28 cellular contexts compared by ENCODE assay signal in genomic region chr2:151786077-151786476, GRCh38.
"Had no signal": no experiment of that assay in that cellular context is flagged by ENCODE, and none has a peak within 500 bp of the region (broad histone marks: within the 10 kb centered on the region; RNA-seq: fewer than 3 reads in every experiment).

No MANE protein-coding gene starts in this region.

- H3K9me3 ChIP-seq: ascending aorta, breast epithelium, SJSA1, SK-N-SH had no signal

- H3K27ac Mint-ChIP-seq: activated CD4-positive, alpha-beta T cell treated with anti-CD3 and anti-CD28 coated beads, Interleukin-2, amount 10 ng/mL, durations not matched to agents 24 days and 14 days; activated CD8-positive, alpha-beta T cell treated with anti-CD3 and anti-CD28 coated beads for 36 hours; activated naive CD4-positive, alpha-beta T cell treated with anti-CD3 and anti-CD28 coated beads, Interleukin-2, amount 50 U/mL, for 24 hours; activated naive CD8-positive, alpha-beta T cell treated with anti-CD3 and anti-CD28 coated beads, Interleukin-2, amount 10 ng/mL, durations not matched to agents 7 days and 5 days; activated T-helper 2 cell treated with anti-CD3 and anti-CD28 coated beads, Interferon-gamma antibody, Interleukin-2, Interleukin-4, amounts not matched to agents 10 μg/mL and 5 μg/mL and 100 μg/mL, durations not matched to agents 14 hours and 24 hours and 36 hours; T-helper 1 cell treated with Interleukin-12 subunit alpha and Interleukin-12 subunit beta and Interleukin-4 antibody, amounts not matched to agents 30 μg/mL and 1 μg/mL, for 36 hours; T-helper 2 cell treated with Interferon-gamma antibody and Interleukin-4, amounts not matched to agents 5 μg/mL and 100 μg/mL, for 36 hours had no signal

- H3K4me3 Mint-ChIP-seq: activated CD4-positive, alpha-beta T cell treated with anti-CD3 and anti-CD28 coated beads, Interleukin-2, amount 10 ng/mL, durations not matched to agents 24 days and 14 days; activated CD8-positive, alpha-beta T cell treated with anti-CD3 and anti-CD28 coated beads for 36 hours; activated naive CD4-positive, alpha-beta T cell treated with anti-CD3 and anti-CD28 coated beads, Interleukin-2, amount 50 U/mL, for 24 hours; activated naive CD8-positive, alpha-beta T cell treated with anti-CD3 and anti-CD28 coated beads, Interleukin-2, amount 10 ng/mL, durations not matched to agents 7 days and 5 days; T-helper 1 cell treated with Interleukin-12 subunit alpha and Interleukin-12 subunit beta and Interleukin-4 antibody, amounts not matched to agents 30 μg/mL and 1 μg/mL, for 36 hours; T-helper 2 cell treated with Interferon-gamma antibody and Interleukin-4, amounts not matched to agents 5 μg/mL and 100 μg/mL, for 36 hours had no signal

- H3K4me2 ChIP-seq: KMS-11, SK-N-SH had no signal

- H3K4me1 Mint-ChIP-seq: activated naive CD4-positive, alpha-beta T cell treated with anti-CD3 and anti-CD28 coated beads, Interleukin-2, amount 50 U/mL, for 24 hours had no signal

- ATAC-seq: activated CD8-positive, alpha-beta T cell treated with anti-CD3 and anti-CD28 coated beads for 36 hours; Panc1 had no signal

- H3K36me3 ChIP-seq: breast epithelium, SJSA1, WERI-Rb-1 had no signal

- DNase-seq: activated CD4-positive, alpha-beta T cell treated with anti-CD3 and anti-CD28 coated beads, Interleukin-2, amount 10 ng/mL, durations not matched to agents 24 days and 14 days; activated CD4-positive, alpha-beta T cell treated with anti-CD3 and anti-CD28 coated beads, Interleukin-2, amount 50 U/mL, for 4 hours; activated CD8-positive, alpha-beta T cell treated with anti-CD3 and anti-CD28 coated beads for 36 hours; activated gamma-delta T cell; activated naive CD4-positive, alpha-beta T cell treated with Interleukin-2 at 50 U/mL for 16 hours; activated naive CD8-positive, alpha-beta T cell treated with anti-CD3 and anti-CD28 coated beads, Interleukin-2, amount 10 ng/mL, durations not matched to agents 7 days and 5 days; activated T-cell treated with anti-CD3 and anti-CD28 coated beads, Interleukin-2, amount 50 U/mL, for 1 hour; amygdala; MM.1S; MV-4-11; NCI-H1092; NCI-H1436 treated with DMSO at 0.1 percent for 48 hours; NCI-H1694 treated with DMSO at 0.1 percent for 48 hours; NCI-H2029; NCI-H345; NCI-H524 treated with DMSO at 0.1 percent for 48 hours; SHP77; SK-N-SH; WERI-Rb-1 had no signal

- H3K27me3 Mint-ChIP-seq: activated CD4-positive, alpha-beta T cell treated with anti-CD3 and anti-CD28 coated beads, Interleukin-2, amount 10 ng/mL, durations not matched to agents 24 days and 14 days; activated CD8-positive, alpha-beta T cell treated with anti-CD3 and anti-CD28 coated beads for 36 hours; activated naive CD4-positive, alpha-beta T cell treated with anti-CD3 and anti-CD28 coated beads, Interleukin-2, amount 50 U/mL, for 24 hours; activated naive CD8-positive, alpha-beta T cell treated with anti-CD3 and anti-CD28 coated beads, Interleukin-2, amount 10 ng/mL, durations not matched to agents 7 days and 5 days had no signal

- H3K9me3 Mint-ChIP-seq: activated CD4-positive, alpha-beta T cell treated with anti-CD3 and anti-CD28 coated beads, Interleukin-2, amount 10 ng/mL, durations not matched to agents 24 days and 14 days; activated CD8-positive, alpha-beta T cell treated with anti-CD3 and anti-CD28 coated beads for 36 hours; activated naive CD4-positive, alpha-beta T cell treated with anti-CD3 and anti-CD28 coated beads, Interleukin-2, amount 50 U/mL, for 24 hours; activated naive CD8-positive, alpha-beta T cell treated with anti-CD3 and anti-CD28 coated beads, Interleukin-2, amount 10 ng/mL, durations not matched to agents 7 days and 5 days; activated T-helper 2 cell treated with anti-CD3 and anti-CD28 coated beads, Interferon-gamma antibody, Interleukin-2, Interleukin-4, amounts not matched to agents 10 μg/mL and 5 μg/mL and 100 μg/mL, durations not matched to agents 14 hours and 24 hours and 36 hours; T-helper 1 cell treated with Interleukin-12 subunit alpha and Interleukin-12 subunit beta and Interleukin-4 antibody, amounts not matched to agents 30 μg/mL and 1 μg/mL, for 36 hours; T-helper 2 cell treated with Interferon-gamma antibody and Interleukin-4, amounts not matched to agents 5 μg/mL and 100 μg/mL, for 36 hours had no signal

- H3K4me1 ChIP-seq: ascending aorta, breast epithelium, SJSA1 had no signal

- H3K9ac ChIP-seq: KMS-11, SK-N-SH had no signal

- H3K27me3 ChIP-seq: ascending aorta, breast epithelium, SJSA1 had no signal

- H3K4me3 ChIP-seq: ascending aorta, breast epithelium, SJSA1 had no signal

- H3K27ac ChIP-seq: ascending aorta, breast epithelium, KMS-11, SJSA1, WERI-Rb-1 had no signal
